ENCODE assay signal across 8 cellular contexts in genomic region chr4:109701566-109702399, GRCh38. TPM values are rescaled to one million over a fixed set of nuclear protein-coding genes. Genes with fewer than 3 reads are reported as not detected.
A peak's percentile ranks its signal among the peaks of the same experiment; 100 is the strongest.
DNase-seq lines count a peak whose midpoint lies in the region; ATAC-seq and TF ChIP-seq lines count a peak whose summit lies in the region.

No MANE protein-coding gene starts in this region.

- POLR2A ChIA-PET in AG04450 (lab: Yijun Ruan, JAX) = interaction anchor here (0.7 kb wide), 1 partner anchor 56 kb away, joined by 4 read pairs; no protein-coding TSS in a partner anchor
- POLR2A ChIA-PET in activated CD4-positive, alpha-beta memory T cell treated with anti-CD3 and anti-CD28 coated beads for 36 hours (lab: Charles Lee) = interaction anchor here (1.2 kb wide), 1 partner anchor 142 kb away, joined by 5 read pairs; the partner anchor contains the start of gene MCUB

- H4K20me1 ChIP-seq in H9 (ENCODE audit: control insufficient read depth, insufficient read depth, insufficient read length) = no peaks in the 10 kb centered on the region

- H3K4me3 Mint-ChIP-seq in H9 = peak overlapping the region; percentile 89 to 91
- peak overlapping the region; percentile 90 for H3K4me3 Mint-ChIP-seq in activated CD4-positive, alpha-beta memory T cell treated with anti-CD3 and anti-CD28 coated beads for 36 hours
- peak overlapping the region; percentile 92 for H3K4me3 Mint-ChIP-seq in stimulated activated effector memory CD8-positive, alpha-beta T cell treated with anti-CD3 and anti-CD28 coated beads, Interleukin-12 subunit alpha, Interleukin-12 subunit beta, amount 100 ng/mL, for 72 hours

- no peaks in the 10 kb centered on the region for H3K79me1 ChIP-seq in H9 (ENCODE audit: insufficient read depth, low read depth, low read length, poor library complexity, severe bottlenecking)

- no CpG with 5 or more reads among the region's 21 CpGs for WGBS in H9 (ENCODE audit: extremely low coverage, insufficient read length, low lambda C conversion rate)

- H3K9ac ChIP-seq in H9 (ENCODE audit: extremely low read depth, insufficient read length, low read length) = peak overlapping the region; percentile 99
- peak overlapping the region; percentile 92 for H3K9ac ChIP-seq in iPS-18a (ENCODE audit: low read length)

- H4K5ac ChIP-seq in H9 (ENCODE audit: insufficient read length, low read depth, low read length) = peak overlapping the region; percentile 83

- no peak overlapping the region for H2BK5ac ChIP-seq in H9 (ENCODE audit: insufficient read length, low read length)

- peak overlapping the region; percentile 96 to 98 (median 97); a peak in 6 of 7 replicates for H3K27ac Mint-ChIP-seq in H9
- peak overlapping the region; percentile 82 for H3K27ac Mint-ChIP-seq in activated CD4-positive, alpha-beta memory T cell treated with anti-CD3 and anti-CD28 coated beads for 36 hours
- peak overlapping the region; percentile 93 for H3K27ac Mint-ChIP-seq in stimulated activated effector memory CD8-positive, alpha-beta T cell treated with anti-CD3 and anti-CD28 coated beads, Interleukin-12 subunit alpha, Interleukin-12 subunit beta, amount 100 ng/mL, for 72 hours

- TF ChIP-seq CTCF in AG04450 (IDR thresholded peaks at IDR 0.05; ENCODE audit: low read depth, low read length) (no peak), H9 (conservative IDR thresholded peaks at IDR 0.05) (0 out of 3 replicates have a peak, but pooled peaks have one; percentile 10)

- H3K27me3 Mint-ChIP-seq in H9 (ENCODE audit: low read depth) = no peaks in the 10 kb centered on the region; the same call in 1 of the 2 replicates
- H3K27me3 Mint-ChIP-seq in activated CD4-positive, alpha-beta memory T cell treated with anti-CD3 and anti-CD28 coated beads for 36 hours = no peaks in the 10 kb centered on the region

- intact Hi-C loops in activated CD4-positive, alpha-beta memory T cell treated with anti-CD3 and anti-CD28 coated beads for 36 hours (cut with micrococcal nuclease) = loop anchor here (1.0 to 5.0 kb wide), 5 partner anchors 59 to 269 kb away; partner anchors contain the start of genes CFI, MCUB and SEC24B

- H3K9me3 Mint-ChIP-seq in H9 = 0 out of 5 replicates have a peak, but pooled peaks cover 0 to 2% of the 10 kb centered on the region in 2 experiments
- no peaks in the 10 kb centered on the region for H3K9me3 Mint-ChIP-seq in activated CD4-positive, alpha-beta memory T cell treated with anti-CD3 and anti-CD28 coated beads for 36 hours
- no peaks in the 10 kb centered on the region for H3K9me3 Mint-ChIP-seq in stimulated activated effector memory CD8-positive, alpha-beta T cell treated with anti-CD3 and anti-CD28 coated beads, Interleukin-12 subunit alpha, Interleukin-12 subunit beta, amount 100 ng/mL, for 72 hours

- no peak overlapping the region for H3K56ac ChIP-seq in H9 (ENCODE audit: insufficient read length, low read depth, low read length)

- DNase-seq in AG04450 (ENCODE audit: low read depth, low spot score) = no peak
- DNase-seq in H9 = peak; percentile 50
- no peak for DNase-seq in activated CD4-positive, alpha-beta memory T cell treated with anti-CD3 and anti-CD28 coated beads for 36 hours
- no peak for DNase-seq in stimulated activated effector memory CD8-positive, alpha-beta T cell treated with anti-CD3 and anti-CD28 coated beads, Interleukin-12 subunit alpha, Interleukin-12 subunit beta, amount 100 ng/mL, for 72 hours (ENCODE audit: low spot score in 2 of 2)
- no peak for DNase-seq in CD1c-positive myeloid dendritic cell (ENCODE audit: extremely low spot score)
- DNase-seq in stimulated activated CD4-positive, alpha-beta T cell treated with anti-CD3 and anti-CD28 coated beads, Interleukin-2, amount 100 ng/mL, for 48 hours = no peak

- H2BK15ac ChIP-seq in H9 (ENCODE audit: low read depth, low read length) = no peak overlapping the region

- H4K8ac ChIP-seq in H9 (replicated peaks; ENCODE audit: insufficient read length, low read depth, low read length) = no peak overlapping the region

- CTCF ChIA-PET in AG04450 (lab: Charles Lee) = interaction anchor here (0.7 to 4.9 kb wide), 6 partner anchors 15 to 787 kb away, joined by 3 to 28 read pairs (median 3); no protein-coding TSS in a partner anchor
- CTCF ChIA-PET in activated CD4-positive, alpha-beta memory T cell treated with anti-CD3 and anti-CD28 coated beads for 36 hours (lab: Charles Lee) = interaction anchor here (0.5 to 1.8 kb wide), 8 partner anchors 19 to 269 kb away, joined by 3 to 8 read pairs (median 4); partner anchors contain the start of gene SEC24B

- no peaks in the 10 kb centered on the region for H3K27me3 ChIP-seq in AG04450 (ENCODE audit: control insufficient read depth, insufficient read depth, low read length)
- H3K27me3 ChIP-seq in H9 (ENCODE audit: insufficient read depth, low read length) = no peaks in the 10 kb centered on the region
- H3K27me3 ChIP-seq in iPS-18a (ENCODE audit: control insufficient read depth, insufficient read depth, low read length) = no peaks in the 10 kb centered on the region

- H2AFZ ChIP-seq in H9 (ENCODE audit: low read length) = peak overlapping the region; percentile 32

- H3K4me3 ChIP-seq in AG04450 (ENCODE audit: low read depth, low read length) (peak overlapping the region; percentile 86), iPS-18a (ENCODE audit: low read length) (peak overlapping the region; percentile 85)

- peaks cover 18 to 23% of the 10 kb centered on the region in 2 experiments for H3K4me1 Mint-ChIP-seq in H9
- H3K4me1 Mint-ChIP-seq in activated CD4-positive, alpha-beta memory T cell treated with anti-CD3 and anti-CD28 coated beads for 36 hours (ENCODE audit: low read depth) = peaks cover 34% of the 10 kb centered on the region
- peaks cover 27% of the 10 kb centered on the region for H3K4me1 Mint-ChIP-seq in stimulated activated effector memory CD8-positive, alpha-beta T cell treated with anti-CD3 and anti-CD28 coated beads, Interleukin-12 subunit alpha, Interleukin-12 subunit beta, amount 100 ng/mL, for 72 hours

- H2BK20ac ChIP-seq in H9 (ENCODE audit: low read depth, low read length, poor library complexity, severe bottlenecking) = peak overlapping the region; percentile 13

- H2AK5ac ChIP-seq in H9 (ENCODE audit: insufficient read length, low read length) = no peak overlapping the region

- peaks cover 14 to 18% (median 16%) of the 10 kb centered on the region in 3 experiments for H3K36me3 Mint-ChIP-seq in H9 (ENCODE audit: insufficient read depth in 1 of 3, low read depth in 3 of 3)
- peaks cover 9% of the 10 kb centered on the region for H3K36me3 Mint-ChIP-seq in activated CD4-positive, alpha-beta memory T cell treated with anti-CD3 and anti-CD28 coated beads for 36 hours
- H3K36me3 Mint-ChIP-seq in stimulated activated effector memory CD8-positive, alpha-beta T cell treated with anti-CD3 and anti-CD28 coated beads, Interleukin-12 subunit alpha, Interleukin-12 subunit beta, amount 100 ng/mL, for 72 hours = peaks cover 16% of the 10 kb centered on the region

- H3K27ac ChIP-seq in AG04450 (ENCODE audit: low read depth, low read length) (peak overlapping the region; percentile 71), H9 (ENCODE audit: insufficient read length, low read depth, low read length) (no peak overlapping the region), iPS-18a (ENCODE audit: low read length) (peak overlapping the region; percentile 75)

- peak overlapping the region; percentile 52 for H4K91ac ChIP-seq in H9 (ENCODE audit: insufficient read length, low read depth, low read length)

- no peak overlapping the region for H3K23ac ChIP-seq in H9 (ENCODE audit: insufficient read length, low read depth, low read length)

- H3K14ac ChIP-seq in H9 (ENCODE audit: insufficient read depth, low read length) = peak overlapping the region; percentile 59

- peak overlapping the region; percentile 95 for H3K18ac ChIP-seq in H9 (ENCODE audit: insufficient read length, low read depth, low read length)

- peak overlapping the region; percentile 78 for H3K4me2 ChIP-seq in H9 (ENCODE audit: insufficient read depth, insufficient read length, low read length)

- H3K4me1 ChIP-seq in H9 (ENCODE audit: insufficient read depth, low read length) = no peaks in the 10 kb centered on the region; the same call in 1 of the 2 replicates
- peaks cover 9% of the 10 kb centered on the region for H3K4me1 ChIP-seq in iPS-18a (ENCODE audit: control insufficient read depth, low read depth, low read length)

- peaks cover 15% of the 10 kb centered on the region for H3K23me2 ChIP-seq in H9 (ENCODE audit: insufficient read length, low read depth, low read length, poor library complexity, severe bottlenecking)

- no peak overlapping the region for H3T11ph ChIP-seq in H9 (ENCODE audit: low read length)

- no peak overlapping the region for H2BK12ac ChIP-seq in H9 (ENCODE audit: insufficient read length, low read depth, low read length)

- H3K9me3 ChIP-seq in AG04450 (ENCODE audit: control insufficient read depth, insufficient read depth, low read length) (no peaks in the 10 kb centered on the region; the same call in 1 of the 2 replicates), H9 (ENCODE audit: control insufficient read depth, low read depth, low read length) (no peaks in the 10 kb centered on the region), iPS-18a (ENCODE audit: control insufficient read depth, low read depth, low read length) (no peaks in the 10 kb centered on the region)

- H2BK120ac ChIP-seq in H9 (ENCODE audit: low read depth, low read length, poor library complexity, severe bottlenecking) = no peak overlapping the region

- H3K79me2 ChIP-seq in H9 (ENCODE audit: insufficient read depth, low read length) = no peaks in the 10 kb centered on the region

- ATAC-seq in stimulated activated effector memory CD8-positive, alpha-beta T cell treated with anti-CD3 and anti-CD28 coated beads, Interleukin-12 subunit alpha, Interleukin-12 subunit beta, amount 100 ng/mL, for 72 hours = no peak
- no peak for ATAC-seq in HG02870 (IDR thresholded peaks at IDR 0.05; ENCODE audit: unreplicated experiment)

- H3K4ac ChIP-seq in H9 (ENCODE audit: low read depth, low read length) = peak overlapping the region; percentile 80

- H3K36me3 ChIP-seq in iPS-18a (ENCODE audit: control insufficient read depth, low read depth, low read length) = peaks cover 4% of the 10 kb centered on the region

RNA-seq across cellular contexts. Expression of gene CASP6, which starts 1.5 kb away (rescaled TPM):
- 38.9 and 44.8 TPM in 2 replicates for polyA plus RNA-seq in AG04450 (2011; rRNA removed)
- 22.8 and 38.7 TPM in 2 replicates for polyA minus RNA-seq in AG04450 (2011; rRNA and poly(A)+ RNA removed)
- 25.2 and 32.2 TPM in 2 replicates for total RNA-seq in H9 (2021)
- 10 to 100 TPM; 18.4 to 29.9 TPM for total RNA-seq in activated CD4-positive, alpha-beta memory T cell treated with anti-CD3 and anti-CD28 coated beads for 36 hours

RNA-seq across cellular contexts. Expression of gene PLA2G12A, which starts 28.1 kb away (rescaled TPM):
- polyA plus RNA-seq in AG04450 (2011; rRNA removed) = 47.5 and 52.3 TPM in 2 replicates
- polyA minus RNA-seq in AG04450 (2011; rRNA and poly(A)+ RNA removed) = 39.2 and 57.4 TPM in 2 replicates
- 39.2 and 47.3 TPM in 2 replicates for total RNA-seq in H9 (2021)
- 10 to 100 TPM; 17.9 to 21.6 TPM for total RNA-seq in activated CD4-positive, alpha-beta memory T cell treated with anti-CD3 and anti-CD28 coated beads for 36 hours
